In the genomic region with DNA sequence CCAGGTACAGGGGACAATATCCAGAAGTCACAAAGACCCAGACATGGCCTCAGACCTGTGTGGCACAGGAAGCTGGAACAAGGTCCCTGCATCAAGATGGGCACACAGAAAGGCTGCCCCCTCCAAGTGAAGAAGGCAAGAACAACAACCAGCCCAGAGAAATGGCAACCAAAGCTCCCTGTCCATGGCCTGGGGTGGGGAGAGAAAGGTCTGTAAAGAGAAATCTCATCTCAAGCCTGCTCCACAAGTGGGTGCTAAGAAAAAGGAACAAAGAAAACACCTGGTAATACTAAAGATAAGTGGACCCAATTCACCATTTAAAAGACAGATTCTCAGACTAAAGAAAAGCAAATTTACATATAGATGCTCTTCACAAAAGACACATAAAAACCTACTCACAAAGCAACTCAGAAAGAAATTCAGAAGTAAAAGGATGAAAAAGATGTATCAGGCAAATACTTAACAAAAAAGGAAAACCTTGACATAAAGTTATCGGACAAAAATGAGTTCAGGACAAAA, we compare ENCODE assay signal across 9 cellular contexts.
"Had no signal": no experiment of that assay in that cellular context is flagged by ENCODE, and none has a peak within 500 bp of the region (broad histone marks: within the 10 kb centered on the region; RNA-seq: fewer than 3 reads in every experiment).

No MANE protein-coding gene starts in this region.

- H3K27ac ChIP-seq: tibial artery had no signal

- DNase-seq: activated naive CD4-positive, alpha-beta T cell treated with anti-CD3 and anti-CD28 coated beads, Interleukin-2, amount 10 ng/mL, durations not matched to agents 7 days and 5 days; activated T-cell treated with anti-CD3 and anti-CD28 coated beads for 4 hours; naive B cell; stimulated activated CD4-positive, alpha-beta T cell treated with anti-CD3 and anti-CD28 coated beads, Interleukin-2, amount 100 ng/mL, for 48 hours; stimulated activated naive CD4-positive, alpha-beta T cell; T-helper 9 cell; tibial artery had no signal

- H3K27ac Mint-ChIP-seq: activated naive CD4-positive, alpha-beta T cell treated with anti-CD3 and anti-CD28 coated beads, Interleukin-2, amount 10 ng/mL, durations not matched to agents 7 days and 5 days had no signal

- ATAC-seq: activated CD4-positive, CD25-positive, alpha-beta regulatory T cell treated with anti-CD3 and anti-CD28 coated beads, Interleukin-2, amount 50 U/mL, for 24 hours; left lobe of liver had no signal

- H3K36me3 Mint-ChIP-seq: naive B cell had no signal

- H3K36me3 ChIP-seq: tibial artery had no signal

- H3K27me3 ChIP-seq: tibial artery had no signal

- H3K9me3 Mint-ChIP-seq: activated naive CD4-positive, alpha-beta T cell treated with anti-CD3 and anti-CD28 coated beads, Interleukin-2, amount 10 ng/mL, durations not matched to agents 7 days and 5 days; naive B cell had no signal

- H3K4me3 ChIP-seq: tibial artery had no signal

- H3K27me3 Mint-ChIP-seq: activated naive CD4-positive, alpha-beta T cell treated with anti-CD3 and anti-CD28 coated beads, Interleukin-2, amount 10 ng/mL, durations not matched to agents 7 days and 5 days; naive B cell had no signal

- H3K4me3 Mint-ChIP-seq: activated naive CD4-positive, alpha-beta T cell treated with anti-CD3 and anti-CD28 coated beads, Interleukin-2, amount 10 ng/mL, durations not matched to agents 7 days and 5 days had no signal

- H3K9me3 ChIP-seq: tibial artery had no signal
